In the genomic region with DNA sequence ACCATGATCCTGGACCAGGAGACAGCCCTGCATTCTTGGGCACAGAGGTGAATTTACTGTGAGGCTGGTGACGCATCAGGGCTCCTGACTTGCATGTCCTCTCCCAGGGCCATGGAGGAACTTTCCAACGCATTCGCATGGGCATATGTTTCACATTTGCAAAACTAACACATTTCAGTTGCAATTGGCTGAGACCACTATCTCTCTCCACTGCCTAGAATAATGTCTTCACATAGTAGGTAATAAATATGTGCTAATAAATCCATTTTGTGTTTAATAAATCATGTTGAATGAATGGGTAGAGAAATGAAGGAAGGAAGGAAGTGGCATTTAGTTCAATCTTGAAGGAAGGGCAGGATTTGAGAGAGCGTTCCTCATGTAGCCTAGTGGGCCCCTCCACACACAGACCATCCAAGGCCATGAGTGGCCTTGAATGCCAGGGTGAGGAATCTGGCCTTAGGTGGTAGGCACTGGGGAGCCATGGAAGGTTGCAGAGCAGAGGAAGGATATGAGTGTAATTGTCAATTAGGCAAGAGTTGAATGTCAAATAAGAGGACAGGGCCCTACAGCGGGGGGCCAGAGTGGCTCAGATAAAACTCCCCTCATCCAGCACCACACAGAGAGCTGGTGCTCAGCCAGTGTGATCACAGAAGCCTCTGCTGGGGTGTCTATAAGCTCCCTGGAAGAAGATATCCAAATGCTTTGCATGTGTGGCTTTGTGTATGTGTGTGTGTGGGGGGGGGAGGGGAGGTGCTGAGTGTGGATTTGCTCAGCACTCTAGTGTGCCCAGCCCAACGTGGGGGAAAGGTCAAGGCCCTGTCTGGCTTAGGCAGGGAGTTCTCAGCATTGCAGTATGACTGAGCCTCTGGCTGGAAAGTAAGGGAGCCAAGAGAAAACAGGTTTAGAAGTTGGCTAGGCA, we compare ENCODE assay signal across 14 cellular contexts. TPM values are rescaled to one million over a fixed set of nuclear protein-coding genes. Genes with fewer than 3 reads are reported as not detected.
DNase-seq lines count a peak whose midpoint lies in the region; ATAC-seq and TF ChIP-seq lines count a peak whose summit lies in the region.
"Had no signal": no experiment of that assay in that cellular context is flagged by ENCODE, and none has a peak within 500 bp of the region (broad histone marks: within the 10 kb centered on the region; RNA-seq: fewer than 3 reads in every experiment).

No MANE protein-coding gene starts in this region.

- no peak overlapping the region for H3K27ac ChIP-seq in right atrium auricular region

- ATAC-seq in Right ventricle myocardium superior (ENCODE audit: poor library complexity): peak; percentile 14
- peak; percentile 31 for ATAC-seq in mucosa of descending colon
- ATAC-seq in HG02642 (IDR thresholded peaks at IDR 0.05; ENCODE audit: poor library complexity, unreplicated experiment): no peak
- no peak for ATAC-seq in GM19397 (IDR thresholded peaks at IDR 0.05; ENCODE audit: unreplicated experiment)

- TF ChIP-seq CTCF in right atrium auricular region (IDR thresholded peaks at IDR 0.05) (no peak), epithelial cell of esophagus (IDR thresholded peaks at IDR 0.05; ENCODE audit: insufficient read depth, low read depth, low read length, missing control alignments) (no peak), mucosa of descending colon (IDR thresholded peaks at IDR 0.05) (no peak)

- no peak for DNase-seq in Right ventricle myocardium superior
- DNase-seq in right atrium auricular region (ENCODE audit: low spot score): no peak
- DNase-seq in epithelial cell of esophagus (ENCODE audit: low read depth): peak; percentile 20
- DNase-seq in mucosa of descending colon: peak in 2 of 3 donors; percentile 38 to 46
- DNase-seq in hepatic stellate cell (ENCODE audit: low spot score): no peak
- no peak for DNase-seq in NCI-H1092 (lab: John Stamatoyannopoulos, UW)
- DNase-seq: SIG-M5 had no signal

- H3K4me3 ChIP-seq in right atrium auricular region (no peak overlapping the region), epithelial cell of esophagus (ENCODE audit: low read length) (no peak overlapping the region), mucosa of descending colon (no peak overlapping the region)
- H3K4me3 ChIP-seq: tibial nerve had no signal

- no peaks in the 10 kb centered on the region for H3K9me3 ChIP-seq in right atrium auricular region
- H3K9me3 ChIP-seq in mucosa of descending colon: no peaks in the 10 kb centered on the region
- H3K9me3 ChIP-seq: tibial nerve had no signal

- peaks cover 0 to 13% of the 10 kb centered on the region in 2 donors for H3K4me1 ChIP-seq in right atrium auricular region
- no peaks in the 10 kb centered on the region for H3K4me1 ChIP-seq in mucosa of descending colon (ENCODE audit: low read depth)

- no peaks in the 10 kb centered on the region for H3K27me3 ChIP-seq in right atrium auricular region

- intact Hi-C loops in Right ventricle myocardium superior (cut with DNase I): loop anchor here (5.0 kb wide), 1 partner anchor 183 kb away; no protein-coding TSS in a partner anchor
- intact Hi-C loops in mucosa of descending colon (cut with DNase I, micrococcal nuclease): loop anchor here in 1 of 2 donors (2.0 to 10.0 kb wide), 2 partner anchors 48 to 180 kb away; no protein-coding TSS in a partner anchor

- H3K36me3 ChIP-seq in right atrium auricular region (no peaks in the 10 kb centered on the region), mucosa of descending colon (ENCODE audit: low read depth) (no peaks in the 10 kb centered on the region)
- H3K36me3 ChIP-seq: tibial nerve had no signal

RNA-seq across cellular contexts. Expression of a gene that starts 30.9 kb away (rescaled TPM):
- 15.8 TPM for total RNA-seq in Right ventricle myocardium superior
- total RNA-seq in right atrium auricular region: 100 to 1,000 TPM in 1 of 2 donors, 10 to 100 TPM in 1; 85.1 to 118 TPM
- 1 to 10 TPM; 1.7 to 6.3 (median 4.2) TPM for total RNA-seq in mucosa of descending colon
- total RNA-seq: activated CD4-positive, alpha-beta T cell treated with anti-CD3 and anti-CD28 coated beads, Interleukin-2, amount 10 ng/mL, durations not matched to agents 24 days and 14 days; activated naive CD4-positive, alpha-beta T cell treated with anti-CD3 and anti-CD28 coated beads, Interleukin-2, amount 50 U/mL, for 72 hours; CD4-positive, alpha-beta T cell; lung microvascular endothelial cell had no signal

RNA-seq across cellular contexts. Expression of a gene that starts 32.8 kb away (rescaled TPM):
- total RNA-seq in Right ventricle myocardium superior: 8.9 TPM
- 10 to 100 TPM in 1 of 2 donors, 1 to 10 TPM in 1; 6.3 to 16.7 TPM for total RNA-seq in right atrium auricular region
- 1 to 10 TPM; 2.2 to 6.9 (median 5.9) TPM for total RNA-seq in mucosa of descending colon

Comparison
In these comparisons a context has a peak if more than half of its experiments do, and no peak if none do; other contexts are left out.
1. ATAC-seq: peak in Right ventricle myocardium superior (single experiment) and mucosa of descending colon (single experiment); none in HG02642 (single experiment) and GM19397 (single experiment).
2. DNase-seq: peak in epithelial cell of esophagus (single experiment) and mucosa of descending colon (2 of 3); none in Right ventricle myocardium superior (single experiment), right atrium auricular region (single experiment), hepatic stellate cell (single experiment) and NCI-H1092 (single experiment).